In genomic region chr12:52066346-52067080, GRCh38 we compare ENCODE assay signal across 2 cellular contexts.
TF ChIP-seq lines count a peak whose summit lies in the region.

No MANE protein-coding gene starts in this region.

TF ChIP-seq in HepG2, 621 proteins besides CTCF, POLR2A, EP300 and RAD21:
- TF ChIP-seq KDM1A (CRISPR knock-in tag; IDR thresholded peaks at IDR 0.05) (no peak), CREB1 (IDR thresholded peaks at IDR 0.05) (peak; percentile 76), CREB1 (CRISPR knock-in tag; IDR thresholded peaks at IDR 0.05) (no peak), ZSCAN21 (CRISPR knock-in tag; IDR thresholded peaks at IDR 0.05; ENCODE audit: borderline replicate concordance) (0 out of 2 replicates have a peak, but pooled peaks have one; percentile 29), ETS1 (CRISPR knock-in tag; IDR thresholded peaks at IDR 0.05) (no peak), HNF1B (CRISPR knock-in tag; IDR thresholded peaks at IDR 0.05) (peak; percentile 24; the same call in 1 of the 2 replicates)

TF ChIP-seq in HEK293, 187 proteins besides CTCF, POLR2A, EP300 and RAD21:
- no peak for TF ChIP-seq ZNF354C (tag by site-specific recombination; IDR thresholded peaks at IDR 0.05; ENCODE audit: borderline replicate concordance, low read depth)
- no peak for TF ChIP-seq ZNF76 (tag by site-specific recombination; IDR thresholded peaks at IDR 0.05; ENCODE audit: borderline replicate concordance, low read depth)
- TF ChIP-seq KLF8 (tag by site-specific recombination; IDR thresholded peaks at IDR 0.05), result no peak
- no peak for TF ChIP-seq ZBTB8A (tag by site-specific recombination; IDR thresholded peaks at IDR 0.05)
- peak; percentile 72 for TF ChIP-seq ZNF513 (tag by site-specific recombination; IDR thresholded peaks at IDR 0.05)
- no peak for TF ChIP-seq ZNF280C (tag by site-specific recombination; IDR thresholded peaks at IDR 0.05)
- TF ChIP-seq SCRT1 (tag by site-specific recombination; IDR thresholded peaks at IDR 0.05; ENCODE audit: borderline replicate concordance), result no peak
- TF ChIP-seq ZNF621 (tag by site-specific recombination; IDR thresholded peaks at IDR 0.05), result no peak
- TF ChIP-seq SCRT2 (tag by site-specific recombination; IDR thresholded peaks at IDR 0.05), result 0 out of 2 replicates have a peak, but pooled peaks have one; percentile 25
